Comparison of ENCODE assay signal across 14 cellular contexts in genomic region chr16:59170065-59170712, GRCh38.
DNase-seq lines count a peak whose midpoint lies in the region; FAIRE-seq and TF ChIP-seq lines count a peak whose summit lies in the region.
"Had no signal": no experiment of that assay in that cellular context is flagged by ENCODE, and none has a peak within 500 bp of the region (broad histone marks: within the 10 kb centered on the region; RNA-seq: fewer than 3 reads in every experiment).

No MANE protein-coding gene starts in this region.

- DNase-seq in HAP-1 (ENCODE audit: low spot score in 2 of 2) = peak; percentile 59 to 81
- DNase-seq in SK-MEL-5 (ENCODE audit: low read depth, low spot score) = peak; percentile 43
- peak; percentile 9 for DNase-seq in iPS DF 6.9 (ENCODE audit: low read depth, low spot score)
- no peak for DNase-seq in progenitor cell of endocrine pancreas (ENCODE audit: low spot score, unreplicated experiment)
- no peak for DNase-seq in NCI-H1417 (lab: John Stamatoyannopoulos, UW)
- no peak for DNase-seq in effector memory CD4-positive, alpha-beta T cell
- no peak for DNase-seq in RCC 7860 (ENCODE audit: low spot score)
- DNase-seq: CD8-positive, alpha-beta memory T cell; NCI-H1105 treated with DMSO at 0.1 percent for 48 hours; NCI-H187 treated with DMSO at 0.1 percent for 48 hours; NCI-H446; NCI-H774; RPMI8226 had no signal

- TF ChIP-seq CTCF in progenitor cell of endocrine pancreas (IDR thresholded peaks at IDR 0.05; ENCODE audit: unreplicated experiment) = no peak

- no peak overlapping the region for H3K27ac Mint-ChIP-seq in progenitor cell of endocrine pancreas
- H3K27ac Mint-ChIP-seq: CD8-positive, alpha-beta memory T cell had no signal

- peaks cover 27% of the 10 kb centered on the region for H3K4me1 Mint-ChIP-seq in progenitor cell of endocrine pancreas (ENCODE audit: low read depth)
- H3K4me1 Mint-ChIP-seq: CD8-positive, alpha-beta memory T cell had no signal

- no peak overlapping the region for H3K27ac ChIP-seq in iPS DF 6.9 (ENCODE audit: low read length)
- H3K27ac ChIP-seq in effector memory CD4-positive, alpha-beta T cell (ENCODE audit: insufficient read depth, low read length, poor library complexity, severe bottlenecking) = no peak overlapping the region
- H3K27ac ChIP-seq: SK-N-MC had no signal

- H3K4me1 ChIP-seq in HAP-1 = peaks cover 19% of the 10 kb centered on the region
- no peaks in the 10 kb centered on the region for H3K4me1 ChIP-seq in iPS DF 6.9 (ENCODE audit: control insufficient read depth, insufficient read depth, low read length)
- H3K4me1 ChIP-seq in effector memory CD4-positive, alpha-beta T cell (ENCODE audit: control insufficient read depth, insufficient read depth, low read length, poor library complexity, severe bottlenecking) = no peaks in the 10 kb centered on the region

- FAIRE-seq in RCC 7860 (lab: Jason Lieb, UNC) = no peak

- no peaks in the 10 kb centered on the region for H3K27me3 Mint-ChIP-seq in progenitor cell of endocrine pancreas
- H3K27me3 Mint-ChIP-seq: CD8-positive, alpha-beta memory T cell had no signal

- H3K36me3 Mint-ChIP-seq in progenitor cell of endocrine pancreas (ENCODE audit: insufficient read depth) = no peaks in the 10 kb centered on the region
- H3K36me3 Mint-ChIP-seq: CD8-positive, alpha-beta memory T cell had no signal

- in situ Hi-C loops in HAP-1 (cut with MboI; ENCODE audit: low sequenced_read_pairs) = no loop called here
- in situ Hi-C loops in SK-MEL-5 (cut with HindIII; ENCODE audit: low pct_unique_long_range_greater_than_20kb, low sequenced_read_pairs) = no loop called here

- H3K27me3 ChIP-seq in HAP-1 (ENCODE audit: low read depth) (no peaks in the 10 kb centered on the region), iPS DF 6.9 (ENCODE audit: control insufficient read depth, insufficient read depth, low read length) (no peaks in the 10 kb centered on the region)
- no peaks in the 10 kb centered on the region for H3K27me3 ChIP-seq in effector memory CD4-positive, alpha-beta T cell (replicated peaks; ENCODE audit: control insufficient read depth, insufficient read depth, low read length, poor library complexity, severe bottlenecking)

- peak overlapping the region; percentile 27 for H3K4me3 Mint-ChIP-seq in progenitor cell of endocrine pancreas (ENCODE audit: low read depth)
- H3K4me3 Mint-ChIP-seq: CD8-positive, alpha-beta memory T cell had no signal

- H3K9me3 Mint-ChIP-seq in progenitor cell of endocrine pancreas (ENCODE audit: low read depth) = peaks cover 8% of the 10 kb centered on the region

- no CpG with 5 or more reads among the region's 10 CpGs for WGBS in iPS DF 6.9 (ENCODE audit: insufficient coverage, insufficient read length)

- H3K9me3 ChIP-seq in HAP-1 = no peaks in the 10 kb centered on the region
- H3K9me3 ChIP-seq in iPS DF 6.9 (ENCODE audit: control insufficient read depth, insufficient read depth, low read length) = no peaks in the 10 kb centered on the region
- no peaks in the 10 kb centered on the region for H3K9me3 ChIP-seq in effector memory CD4-positive, alpha-beta T cell (ENCODE audit: control insufficient read depth, low read length)

- no peak overlapping the region for H3K4me3 ChIP-seq in HAP-1
- no peak overlapping the region for H3K4me3 ChIP-seq in iPS DF 6.9 (ENCODE audit: low read length)
- H3K4me3 ChIP-seq in effector memory CD4-positive, alpha-beta T cell (ENCODE audit: insufficient read depth, low read depth, low read length, poor library complexity, severe bottlenecking) = no peak overlapping the region
- H3K4me3 ChIP-seq: SK-N-MC had no signal

- no peaks in the 10 kb centered on the region for H3K36me3 ChIP-seq in HAP-1 (replicated peaks)
- H3K36me3 ChIP-seq in iPS DF 6.9 (ENCODE audit: control insufficient read depth, insufficient read depth, low read length) = no peaks in the 10 kb centered on the region
- H3K36me3 ChIP-seq in effector memory CD4-positive, alpha-beta T cell (ENCODE audit: control insufficient read depth, insufficient read depth, low read length) = no peaks in the 10 kb centered on the region

Comparison
In these comparisons a context has a peak if more than half of its experiments do, and no peak if none do; other contexts are left out.
1. DNase-seq: peak in HAP-1 (2 of 2), SK-MEL-5 (single experiment) and iPS DF 6.9 (single experiment); none in progenitor cell of endocrine pancreas (single experiment), NCI-H1417 (0 of 3), effector memory CD4-positive, alpha-beta T cell (0 of 3) and RCC 7860 (single experiment).